In genomic region chr12:103735291-103735690, GRCh38 we compare ENCODE assay signal across 33 cellular contexts.
"Had no signal": no experiment of that assay in that cellular context is flagged by ENCODE, and none has a peak within 500 bp of the region (broad histone marks: within the 10 kb centered on the region; RNA-seq: fewer than 3 reads in every experiment).

No MANE protein-coding gene starts in this region.

- H3K36me3 ChIP-seq: MG63 had no signal

- H3K9me3 ChIP-seq: MG63 had no signal

- DNase-seq: Karpas-422, Kasumi-1, MG63, MM.1S, MV-4-11, NCI-H1048, NCI-H1092, NCI-H1092 treated with DMSO at 0.1 percent for 48 hours, NCI-H1105, NCI-H1105 treated with DMSO at 0.1 percent for 48 hours, NCI-H1417, NCI-H1417 treated with DMSO at 0.1 percent for 48 hours, NCI-H1436, NCI-H1436 treated with DMSO at 0.1 percent for 48 hours, NCI-H146, NCI-H1694, NCI-H1694 treated with DMSO at 0.1 percent for 48 hours, NCI-H187, NCI-H187 treated with DMSO at 0.1 percent for 48 hours, NCI-H1930, NCI-H2029 treated with DMSO at 0.1 percent for 48 hours, NCI-H2081, NCI-H2081 treated with DMSO at 0.1 percent for 48 hours, NCI-H2107, NCI-H2171, NCI-H2227 treated with DMSO at 0.1 percent for 48 hours, NCI-H226, NCI-H345, NCI-H446, NCI-H446 treated with DMSO at 0.1 percent for 48 hours, NCI-H510A, NCI-H510A treated with DMSO at 0.1 percent for 48 hours, NCI-H524 had no signal

- H3K4me3 ChIP-seq: MG63 had no signal
